9 cellular contexts compared by ENCODE assay signal in the genomic region with DNA sequence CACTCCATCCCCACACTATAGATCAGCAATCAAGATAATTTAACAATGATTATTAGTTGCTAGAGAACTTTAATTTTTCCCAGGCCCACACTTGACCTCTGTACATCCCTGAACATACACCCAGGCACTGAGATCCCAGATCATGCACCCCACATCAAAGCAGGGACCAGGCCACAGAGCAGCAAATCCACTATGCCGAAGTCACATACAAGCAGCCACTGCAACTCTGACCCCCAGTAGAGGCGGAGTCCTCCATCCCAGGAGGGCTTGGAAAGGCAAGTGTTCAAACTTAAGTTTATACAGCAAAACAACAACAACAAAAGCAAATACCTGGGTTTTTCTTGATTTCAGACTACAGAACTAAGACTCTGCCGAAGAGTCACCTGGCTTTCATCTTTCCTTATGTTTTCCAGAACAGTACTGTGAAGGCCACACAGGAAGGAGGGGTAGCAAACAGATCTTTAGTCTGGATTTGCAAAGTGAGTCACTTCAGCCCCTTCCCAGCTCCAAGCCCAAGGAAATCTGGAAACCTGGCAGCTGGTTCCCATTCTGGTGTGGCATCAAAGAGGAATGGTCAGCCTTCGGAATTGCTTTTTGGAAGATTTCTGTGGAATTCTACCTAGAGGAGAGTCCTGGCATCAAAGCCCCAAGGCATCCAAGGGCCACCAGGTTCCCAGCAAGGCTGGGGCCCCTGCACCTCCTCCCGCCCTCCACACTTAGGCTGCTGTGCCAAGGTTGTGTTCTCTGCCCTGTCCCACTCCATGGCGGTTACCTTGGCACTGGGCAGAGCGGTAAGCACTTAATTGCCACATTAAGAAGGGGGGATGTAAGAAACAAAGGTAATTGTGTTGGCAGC. TPM values are rescaled to one million over a fixed set of nuclear protein-coding genes. Genes with fewer than 3 reads are reported as not detected.
DNase-seq lines count a peak whose midpoint lies in the region; ATAC-seq and TF ChIP-seq lines count a peak whose summit lies in the region.
"Had no signal": no experiment of that assay in that cellular context is flagged by ENCODE, and none has a peak within 500 bp of the region (broad histone marks: within the 10 kb centered on the region; RNA-seq: fewer than 3 reads in every experiment).

No MANE protein-coding gene starts in this region.

- H3K27me3 ChIP-seq in left ventricle myocardium inferior (ENCODE audit: low read depth) (no peaks in the 10 kb centered on the region), foreskin keratinocyte (no peaks in the 10 kb centered on the region)

- CTCF ChIA-PET in activated CD8-positive, alpha-beta T cell treated with anti-CD3 and anti-CD28 coated beads, Interleukin-2, amount 10 ng/mL, durations not matched to agents 7 days and 5 days (lab: Charles Lee): no interaction called here

- peak overlapping the region; percentile 63 for H3K27ac Mint-ChIP-seq in progenitor cell of endocrine pancreas
- H3K27ac Mint-ChIP-seq in activated CD8-positive, alpha-beta T cell treated with anti-CD3 and anti-CD28 coated beads, Interleukin-2, amount 10 ng/mL, durations not matched to agents 7 days and 5 days: no peak overlapping the region

- H3K9me3 ChIP-seq in left ventricle myocardium inferior (replicated peaks): no peaks in the 10 kb centered on the region

- H3K4me3 ChIP-seq in left ventricle myocardium inferior: peak overlapping the region; percentile 94

- H3K4me3 Mint-ChIP-seq in progenitor cell of endocrine pancreas (ENCODE audit: low read depth): no peak overlapping the region
- no peak overlapping the region for H3K4me3 Mint-ChIP-seq in activated CD8-positive, alpha-beta T cell treated with anti-CD3 and anti-CD28 coated beads, Interleukin-2, amount 10 ng/mL, durations not matched to agents 7 days and 5 days

- in situ Hi-C loops in GM13977 (cut with MboI; ENCODE audit: low pct_unique_long_range_greater_than_20kb, low sequenced_read_pairs, unreplicated experiment): no loop called here

- POLR2A ChIA-PET in activated CD8-positive, alpha-beta T cell treated with anti-CD3 and anti-CD28 coated beads, Interleukin-2, amount 10 ng/mL, durations not matched to agents 7 days and 5 days (lab: Charles Lee): no interaction called here

- ATAC-seq in Right ventricle myocardium inferior (no peak), foreskin keratinocyte (no peak), omental fat pad (ENCODE audit: low FRiP score) (no peak)
- no peak for ATAC-seq in activated CD8-positive, alpha-beta T cell treated with anti-CD3 and anti-CD28 coated beads, Interleukin-2, amount 10 ng/mL, durations not matched to agents 7 days and 5 days

- DNase-seq in left ventricle myocardium inferior (no peak), Right ventricle myocardium inferior (ENCODE audit: missing footprints) (no peak), foreskin keratinocyte (peak; percentile 2 to 25), progenitor cell of endocrine pancreas (ENCODE audit: low spot score, unreplicated experiment) (no peak), GM13977 (ENCODE audit: low spot score) (no peak), omental fat pad (ENCODE audit: low spot score) (no peak)
- DNase-seq in activated CD8-positive, alpha-beta T cell treated with anti-CD3 and anti-CD28 coated beads, Interleukin-2, amount 10 ng/mL, durations not matched to agents 7 days and 5 days: no peak
- no peak for DNase-seq in activated naive CD4-positive, alpha-beta T cell (lab: John Stamatoyannopoulos, UW)
- DNase-seq: NCI-H526 treated with DMSO at 0.1 percent for 48 hours had no signal

- TF ChIP-seq CTCF in left ventricle myocardium inferior (IDR thresholded peaks at IDR 0.05; ENCODE audit: borderline replicate concordance) (no peak), foreskin keratinocyte (conservative IDR thresholded peaks at IDR 0.05) (no peak), progenitor cell of endocrine pancreas (IDR thresholded peaks at IDR 0.05; ENCODE audit: unreplicated experiment) (no peak), GM13977 (IDR thresholded peaks at IDR 0.05; ENCODE audit: extremely low read depth, insufficient read depth, missing control alignments) (no peak), omental fat pad (IDR thresholded peaks at IDR 0.05) (no peak)

- H3K36me3 Mint-ChIP-seq in progenitor cell of endocrine pancreas (ENCODE audit: insufficient read depth): peaks cover 63% of the 10 kb centered on the region
- H3K36me3 Mint-ChIP-seq in activated CD8-positive, alpha-beta T cell treated with anti-CD3 and anti-CD28 coated beads, Interleukin-2, amount 10 ng/mL, durations not matched to agents 7 days and 5 days (ENCODE audit: low read depth): peaks cover 2% of the 10 kb centered on the region

- no peaks in the 10 kb centered on the region for H3K9me3 Mint-ChIP-seq in progenitor cell of endocrine pancreas (ENCODE audit: low read depth)
- no peaks in the 10 kb centered on the region for H3K9me3 Mint-ChIP-seq in activated CD8-positive, alpha-beta T cell treated with anti-CD3 and anti-CD28 coated beads, Interleukin-2, amount 10 ng/mL, durations not matched to agents 7 days and 5 days (ENCODE audit: insufficient read depth)

- H3K4me1 ChIP-seq in left ventricle myocardium inferior: peaks cover 96% of the 10 kb centered on the region
- peaks cover 50% of the 10 kb centered on the region for H3K4me1 ChIP-seq in foreskin keratinocyte

- H3K4me1 Mint-ChIP-seq in progenitor cell of endocrine pancreas (ENCODE audit: low read depth): peaks cover 70% of the 10 kb centered on the region
- H3K4me1 Mint-ChIP-seq in activated CD8-positive, alpha-beta T cell treated with anti-CD3 and anti-CD28 coated beads, Interleukin-2, amount 10 ng/mL, durations not matched to agents 7 days and 5 days (ENCODE audit: low read depth): peaks cover 5% of the 10 kb centered on the region

- H3K27me3 Mint-ChIP-seq in progenitor cell of endocrine pancreas: no peaks in the 10 kb centered on the region
- H3K27me3 Mint-ChIP-seq in activated CD8-positive, alpha-beta T cell treated with anti-CD3 and anti-CD28 coated beads, Interleukin-2, amount 10 ng/mL, durations not matched to agents 7 days and 5 days (ENCODE audit: low read depth): peaks cover 32% of the 10 kb centered on the region

- intact Hi-C loops in left ventricle myocardium inferior (cut with micrococcal nuclease): no loop called here
- intact Hi-C loops in Right ventricle myocardium inferior (cut with DNase I): no loop called here

- H3K27ac ChIP-seq in left ventricle myocardium inferior (replicated peaks): peak overlapping the region; percentile 73
- H3K27ac ChIP-seq in foreskin keratinocyte: peak overlapping the region; percentile 72

- peaks cover 54% of the 10 kb centered on the region for H3K36me3 ChIP-seq in left ventricle myocardium inferior

RNA-seq across cellular contexts. Expression of a gene that starts 7.3 kb away (rescaled TPM):
- total RNA-seq in left ventricle myocardium inferior (20.5 TPM), Right ventricle myocardium inferior (24.4 TPM), foreskin keratinocyte (150 and 236 TPM in 2 replicates), progenitor cell of endocrine pancreas (260 and 277 TPM in 2 replicates), omental fat pad (100 to 1,000 TPM in 1 of 4 donors, 10 to 100 TPM in 3; 64.2 to 153 (median 85.7) TPM)
- 29.9 and 36.7 TPM in 2 replicates for polyA plus RNA-seq in foreskin keratinocyte
- total RNA-seq in activated CD8-positive, alpha-beta T cell treated with anti-CD3 and anti-CD28 coated beads, Interleukin-2, amount 10 ng/mL, durations not matched to agents 7 days and 5 days: under 1 TPM; 0.16 to 0.34 TPM

Comparison
In these comparisons a context has a peak if more than half of its experiments do, and no peak if none do; other contexts are left out.
1. DNase-seq: peak in foreskin keratinocyte (2 of 2); none in left ventricle myocardium inferior (single experiment), Right ventricle myocardium inferior (single experiment), progenitor cell of endocrine pancreas (single experiment), GM13977 (single experiment), activated CD8-positive, alpha-beta T cell treated with anti-CD3 and anti-CD28 coated beads, Interleukin-2, amount 10 ng/mL, durations not matched to agents 7 days and 5 days (single experiment), activated naive CD4-positive, alpha-beta T cell (0 of 4) and omental fat pad (single experiment).
2. RNA of a gene that starts 7.3 kb away (total RNA-seq): 260 to 277 TPM in progenitor cell of endocrine pancreas, 150 to 236 TPM in foreskin keratinocyte, 64.2 to 153 TPM in omental fat pad, 24.4 TPM in Right ventricle myocardium inferior (single experiment) and 20.5 TPM in left ventricle myocardium inferior (single experiment); 0.16 to 0.34 TPM in activated CD8-positive, alpha-beta T cell treated with anti-CD3 and anti-CD28 coated beads, Interleukin-2, amount 10 ng/mL, durations not matched to agents 7 days and 5 days; every median in the first group is over 10 times any median in the second.